Comparison of ENCODE assay signal across 21 cellular contexts in genomic region chr7:51961804-51962203, GRCh38.
DNase-seq lines count a peak whose midpoint lies in the region; ATAC-seq and FAIRE-seq lines count a peak whose summit lies in the region.
"Had no signal": no experiment of that assay in that cellular context is flagged by ENCODE, and none has a peak within 500 bp of the region (broad histone marks: within the 10 kb centered on the region; RNA-seq: fewer than 3 reads in every experiment).

No MANE protein-coding gene starts in this region.

- DNase-seq in NCI-H2107 treated with DMSO at 0.1 percent for 48 hours (lab: John Stamatoyannopoulos, UW; ENCODE audit: unreplicated experiment) (peak; percentile 1), NCI-H2107 (lab: John Stamatoyannopoulos, UW) (no peak), RCC 7860 (ENCODE audit: low spot score) (no peak), frontal cortex (ENCODE audit: low spot score in 2 of 2) (no peak), SKM-1 (lab: John Stamatoyannopoulos, UW; ENCODE audit: unreplicated experiment) (no peak)
- DNase-seq: ACHN; AML-193; BE2C; CD4-positive, alpha-beta T cell; CD8-positive, alpha-beta memory T cell; DMS 273 treated with DMSO at 0.1 percent for 48 hours; DMS79; GF-D8; HFFc6 had no signal

- FAIRE-seq in RCC 7860 (lab: Jason Lieb, UNC): peak; percentile 41
- FAIRE-seq in frontal cortex (lab: Jason Lieb, UNC): peak; percentile 69
- FAIRE-seq: A549, D721Med, GM12891, GM18507, H54 had no signal

- no peak for ATAC-seq in HG02885 (IDR thresholded peaks at IDR 0.05; ENCODE audit: poor library complexity, unreplicated experiment)
- ATAC-seq: A549, GM23338 had no signal
